In the genomic region with DNA sequence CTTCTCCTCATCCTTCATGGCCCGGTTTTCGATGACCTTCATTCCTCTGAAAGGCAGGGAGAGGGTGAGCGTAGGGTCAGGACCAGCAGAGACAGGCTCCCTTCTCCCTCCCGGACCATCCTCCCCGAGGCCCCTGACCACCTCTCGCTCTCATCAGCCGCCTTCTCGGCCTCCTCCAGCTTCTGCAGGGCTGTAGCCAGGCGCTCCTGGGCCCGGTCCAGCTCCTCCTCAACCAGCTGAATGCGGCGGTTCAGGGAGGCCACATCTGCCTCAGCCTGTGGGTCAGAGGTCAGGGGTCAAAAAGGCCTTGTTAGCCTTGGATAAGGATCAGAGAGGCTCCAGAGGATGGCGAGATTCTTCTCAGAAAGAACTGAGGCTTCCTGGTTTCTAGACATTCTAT, we compare ENCODE assay signal across 18 cellular contexts. TPM values are rescaled to one million over a fixed set of nuclear protein-coding genes. Genes with fewer than 3 reads are reported as not detected.
DNase-seq lines count a peak whose midpoint lies in the region; ATAC-seq and TF ChIP-seq lines count a peak whose summit lies in the region.
"Had no signal": no experiment of that assay in that cellular context is flagged by ENCODE, and none has a peak within 500 bp of the region (broad histone marks: within the 10 kb centered on the region; RNA-seq: fewer than 3 reads in every experiment).

No MANE protein-coding gene starts in this region.

- no peaks in the 10 kb centered on the region for H3K79me2 ChIP-seq in MM.1S (ENCODE audit: low read length)

- H4K20me1 ChIP-seq in MM.1S (ENCODE audit: insufficient read depth, low read length), result no peaks in the 10 kb centered on the region

- no peaks in the 10 kb centered on the region for H3K27me3 Mint-ChIP-seq in osteocyte (ENCODE audit: unreplicated experiment)

- H3K36me3 ChIP-seq in adipocyte (ENCODE audit: control insufficient read depth, insufficient read depth, low read length, severe bottlenecking), result peaks cover 54% of the 10 kb centered on the region
- H3K36me3 ChIP-seq in gastroesophageal sphincter, result peaks cover 0 to 70% of the 10 kb centered on the region in 2 donors
- H3K36me3 ChIP-seq in tibial artery, result peaks cover 72 to 80% (median 78%) of the 10 kb centered on the region in 3 donors
- no peaks in the 10 kb centered on the region for H3K36me3 ChIP-seq in MM.1S (replicated peaks; ENCODE audit: insufficient read depth, low read length)
- H3K36me3 ChIP-seq: neutrophil had no signal

- no peak overlapping the region for H3K4me3 ChIP-seq in adipocyte (ENCODE audit: low read length)
- peak overlapping the region; percentile 79 to 81 for H3K4me3 ChIP-seq in gastroesophageal sphincter
- peak overlapping the region; percentile 93 to 94 for H3K4me3 ChIP-seq in tibial artery
- no peak overlapping the region for H3K4me3 ChIP-seq in MM.1S (ENCODE audit: low read length)
- H3K4me3 ChIP-seq: SJSA1, testis had no signal

- no peaks in the 10 kb centered on the region for H3K9me3 Mint-ChIP-seq in osteocyte (ENCODE audit: unreplicated experiment)
- H3K9me3 Mint-ChIP-seq: activated T-helper 2 cell treated with anti-CD3 and anti-CD28 coated beads, Interferon-gamma antibody, Interleukin-2, Interleukin-4, amounts not matched to agents 10 μg/mL and 5 μg/mL and 100 μg/mL, durations not matched to agents 14 hours and 24 hours and 36 hours; T-helper 1 cell treated with Interleukin-12 subunit alpha and Interleukin-12 subunit beta and Interleukin-4 antibody, amounts not matched to agents 30 μg/mL and 1 μg/mL, for 36 hours had no signal

- peak in 1 of 2 donors; percentile 39 for TF ChIP-seq POLR2A in gastroesophageal sphincter (IDR thresholded peaks at IDR 0.05)

- 28% methylated on average over 5 of the region's 13 CpGs; no CpG with 5 or more reads in 1 of the 2 donors for whole genome bisulfite sequencing in gastroesophageal sphincter (ENCODE audit: low coverage in 1 of 2), 2 donors

- H3K9me3 ChIP-seq in adipocyte (ENCODE audit: control insufficient read depth, low read length) (no peaks in the 10 kb centered on the region), gastroesophageal sphincter (no peaks in the 10 kb centered on the region), tibial artery (no peaks in the 10 kb centered on the region), MM.1S (replicated peaks; ENCODE audit: insufficient read depth, low read length) (no peaks in the 10 kb centered on the region)
- H3K9me3 ChIP-seq: neutrophil, SJSA1, testis had no signal

- DNase-seq in adipocyte (ENCODE audit: low read depth), result no peak
- no peak for DNase-seq in osteocyte (ENCODE audit: extremely low spot score, unreplicated experiment)
- no peak for DNase-seq in tibial artery
- DNase-seq in MM.1S, result no peak
- no peak for DNase-seq in activated CD4-positive, alpha-beta T cell treated with anti-CD3 and anti-CD28 coated beads, Interleukin-2, amount 50 U/mL, for 48 hours
- no peak for DNase-seq in UCSD-AML1 (lab: John Stamatoyannopoulos, UW; ENCODE audit: unreplicated experiment)
- DNase-seq: activated CD4-positive, alpha-beta T cell treated with anti-CD3 and anti-CD28 coated beads, Interleukin-2, amount 50 U/mL, for 1 hour; activated CD8-positive, alpha-beta memory T cell treated with anti-CD3 and anti-CD28 coated beads, Interleukin-2, amount 50 U/mL, for 4 hours; left colon; NCI-H1694 treated with DMSO at 0.1 percent for 48 hours; testis had no signal

- H3K27me3 ChIP-seq in adipocyte (replicated peaks; ENCODE audit: control insufficient read depth, insufficient read depth, low read length), result no peaks in the 10 kb centered on the region
- no peaks in the 10 kb centered on the region for H3K27me3 ChIP-seq in gastroesophageal sphincter
- no peaks in the 10 kb centered on the region for H3K27me3 ChIP-seq in tibial artery
- no peaks in the 10 kb centered on the region for H3K27me3 ChIP-seq in MM.1S (replicated peaks; ENCODE audit: insufficient read depth, low read length)
- H3K27me3 ChIP-seq: SJSA1, testis had no signal

- intact Hi-C loops in tibial artery (cut with DNase I; ENCODE audit: low total_unique reads), result no loop called here

- H3F3A ChIP-seq in MM.1S (ENCODE audit: insufficient read depth, low read length), result no peaks in the 10 kb centered on the region

- TF ChIP-seq CTCF in gastroesophageal sphincter (IDR thresholded peaks at IDR 0.05) (no peak), osteocyte (IDR thresholded peaks at IDR 0.05) (no peak), tibial artery (IDR thresholded peaks at IDR 0.05) (no peak), MM.1S (IDR thresholded peaks at IDR 0.05; ENCODE audit: low read length) (no peak)

- no peak overlapping the region for H3K4me3 Mint-ChIP-seq in osteocyte (ENCODE audit: unreplicated experiment)
- H3K4me3 Mint-ChIP-seq: T-helper 1 cell treated with Interleukin-12 subunit alpha and Interleukin-12 subunit beta and Interleukin-4 antibody, amounts not matched to agents 30 μg/mL and 1 μg/mL, for 36 hours had no signal

- no peaks in the 10 kb centered on the region for H3K9me2 ChIP-seq in MM.1S (replicated peaks; ENCODE audit: insufficient read depth, low read length)

- no peak overlapping the region for H2AFZ ChIP-seq in MM.1S (ENCODE audit: low read length)

- peaks cover 75% of the 10 kb centered on the region for H3K4me1 Mint-ChIP-seq in osteocyte (ENCODE audit: unreplicated experiment)

- H3K36me3 Mint-ChIP-seq in osteocyte (ENCODE audit: unreplicated experiment), result peaks cover 32% of the 10 kb centered on the region

- no peak for TF ChIP-seq EP300 in gastroesophageal sphincter (IDR thresholded peaks at IDR 0.05)

- peak overlapping the region; percentile 96 to 99 (median 98) for H3K27ac ChIP-seq in gastroesophageal sphincter
- H3K27ac ChIP-seq in tibial artery, result peak overlapping the region; percentile 96 to 97
- H3K27ac ChIP-seq in MM.1S (ENCODE audit: low read length), result no peak overlapping the region
- H3K27ac ChIP-seq: epithelial cell of prostate, neutrophil, SJSA1 had no signal

- H3K27ac Mint-ChIP-seq in osteocyte (ENCODE audit: unreplicated experiment), result peak overlapping the region; percentile 54
- H3K27ac Mint-ChIP-seq: activated T-helper 2 cell treated with anti-CD3 and anti-CD28 coated beads, Interferon-gamma antibody, Interleukin-2, Interleukin-4, amounts not matched to agents 10 μg/mL and 5 μg/mL and 100 μg/mL, durations not matched to agents 14 hours and 24 hours and 36 hours; T-helper 1 cell treated with Interleukin-12 subunit alpha and Interleukin-12 subunit beta and Interleukin-4 antibody, amounts not matched to agents 30 μg/mL and 1 μg/mL, for 36 hours had no signal

- ATAC-seq in gastroesophageal sphincter, result no peak
- ATAC-seq: left colon had no signal

- H3K9ac ChIP-seq in adipocyte (ENCODE audit: low read length) (peak overlapping the region; percentile 39), MM.1S (ENCODE audit: low read length) (no peak overlapping the region)

- no peak overlapping the region for H3K4me2 ChIP-seq in MM.1S (ENCODE audit: low read depth, low read length)

- H3K4me1 ChIP-seq in adipocyte (ENCODE audit: control insufficient read depth, insufficient read depth, low read length) (peaks cover 39% of the 10 kb centered on the region), gastroesophageal sphincter (peaks cover 0 to 67% (median 0%) of the 10 kb centered on the region in 3 donors), tibial artery (peaks cover 0 to 48% (median 28%) of the 10 kb centered on the region in 4 donors), MM.1S (ENCODE audit: low read length) (no peaks in the 10 kb centered on the region)

RNA-seq across cellular contexts. Expression of gene TPM2, which starts 4.2 kb away (rescaled TPM):
- total RNA-seq in gastroesophageal sphincter (over 10,000 TPM in 3 of 4 donors, 1,000 to 10,000 TPM in 1; 7,572 to 13,568 (median 12,084) TPM), osteocyte (476 and 515 TPM in 2 replicates)

RNA-seq across cellular contexts. Expression of gene CA9, which starts 11.8 kb away (rescaled TPM):
- 1 to 10 TPM in 1 of 4 donors, not detected in 3; 3.9 TPM for total RNA-seq in gastroesophageal sphincter
- not detected in 2 replicates for total RNA-seq in osteocyte
- total RNA-seq: mononuclear cell, SJSA1 had no signal

RNA-seq across cellular contexts. Expression of gene ARHGEF39, which starts 20.5 kb away (rescaled TPM):
- 1 to 10 TPM in 2 of 4 donors, under 1 TPM in 2; 0.52 to 2.2 (median 0.81) TPM for total RNA-seq in gastroesophageal sphincter
- 0.86 and 1.6 TPM in 2 replicates for total RNA-seq in osteocyte

RNA-seq across cellular contexts. Expression of gene CCDC107, which starts 27.4 kb away (rescaled TPM):
- total RNA-seq in gastroesophageal sphincter, result 10 to 100 TPM; 61.9 to 94.2 (median 87.0) TPM
- 30.0 and 31.3 TPM in 2 replicates for total RNA-seq in osteocyte

RNA-seq across cellular contexts. Expression of gene RMRP, which starts 27.7 kb away (rescaled TPM):
- total RNA-seq in gastroesophageal sphincter (1,000 to 10,000 TPM; 1,650 to 4,855 (median 3,807) TPM), osteocyte (14,337 and 15,426 TPM in 2 replicates)

Comparison
In these comparisons a context has a peak if more than half of its experiments do, and no peak if none do; other contexts are left out.
1. H3K4me3 ChIP-seq: peak in gastroesophageal sphincter (2 of 2) and tibial artery (2 of 2); none in adipocyte (single experiment) and MM.1S (single experiment).
2. RNA of gene TPM2, which starts 4.2 kb away (total RNA-seq): 7,572 to 13,568 TPM in gastroesophageal sphincter; 476 to 515 TPM in osteocyte; every median in the first group is over 10 times any median in the second.